11 cellular contexts compared by ENCODE assay signal in genomic region chr21:43939443-43940328, GRCh38.
A peak's percentile ranks its signal among the peaks of the same experiment; 100 is the strongest.
DNase-seq lines count a peak whose midpoint lies in the region; ATAC-seq and TF ChIP-seq lines count a peak whose summit lies in the region.
"Had no signal": no experiment of that assay in that cellular context is flagged by ENCODE, and none has a peak within 500 bp of the region (broad histone marks: within the 10 kb centered on the region; RNA-seq: fewer than 3 reads in every experiment).

No MANE protein-coding gene starts in this region.

- peak overlapping the region; percentile 76 for H3K27ac Mint-ChIP-seq in stimulated activated naive CD8-positive, alpha-beta T cell treated with anti-CD3 and anti-CD28 coated beads, Interleukin-15, Interleukin-2, amounts not matched to agents 100 ng/mL and 50 ng/mL, for 24 hours
- H3K27ac Mint-ChIP-seq in immature natural killer cell, result peak overlapping the region in 2 of 6 donors; percentile 40 to 51

- no peaks in the 10 kb centered on the region for H3K9me2 ChIP-seq in SU-DHL-6 (replicated peaks; ENCODE audit: insufficient read depth, low read length)

- no peaks in the 10 kb centered on the region for H3K9me3 Mint-ChIP-seq in stimulated activated naive CD8-positive, alpha-beta T cell treated with anti-CD3 and anti-CD28 coated beads, Interleukin-15, Interleukin-2, amounts not matched to agents 100 ng/mL and 50 ng/mL, for 24 hours
- no peaks in the 10 kb centered on the region for H3K9me3 Mint-ChIP-seq in immature natural killer cell

- no peaks in the 10 kb centered on the region for H3K27me3 Mint-ChIP-seq in stimulated activated naive CD8-positive, alpha-beta T cell treated with anti-CD3 and anti-CD28 coated beads, Interleukin-15, Interleukin-2, amounts not matched to agents 100 ng/mL and 50 ng/mL, for 24 hours
- H3K27me3 Mint-ChIP-seq in immature natural killer cell (ENCODE audit: low read depth in 3 of 3), result peaks cover 0 to 2% (median 0%) of the 10 kb centered on the region in 3 donors

- peaks cover 13% of the 10 kb centered on the region for H3K4me1 ChIP-seq in body of pancreas
- H3K4me1 ChIP-seq: Caco-2 had no signal

- peak overlapping the region; percentile 66 for H3K4me2 ChIP-seq in SU-DHL-6 (ENCODE audit: low read depth, low read length, poor library complexity, severe bottlenecking)

- no peaks in the 10 kb centered on the region for H3F3A ChIP-seq in SU-DHL-6 (ENCODE audit: insufficient read depth)

- no peak overlapping the region for H3K9ac ChIP-seq in SU-DHL-6 (ENCODE audit: low read length)

- H3K9me3 ChIP-seq in SU-DHL-6 (ENCODE audit: insufficient read depth, low read length) (no peaks in the 10 kb centered on the region), body of pancreas (no peaks in the 10 kb centered on the region)
- H3K9me3 ChIP-seq: Caco-2, spleen had no signal

- no peaks in the 10 kb centered on the region for H4K20me1 ChIP-seq in SU-DHL-6 (ENCODE audit: low read depth, low read length)

- H3K4me3 ChIP-seq in SU-DHL-6 (ENCODE audit: insufficient read depth, low read length, poor library complexity, severe bottlenecking) (no peak overlapping the region), body of pancreas (no peak overlapping the region)

- no peaks in the 10 kb centered on the region for H3K79me2 ChIP-seq in SU-DHL-6 (ENCODE audit: insufficient read depth, low read length)

- H3K4me3 Mint-ChIP-seq in stimulated activated naive CD8-positive, alpha-beta T cell treated with anti-CD3 and anti-CD28 coated beads, Interleukin-15, Interleukin-2, amounts not matched to agents 100 ng/mL and 50 ng/mL, for 24 hours, result peak overlapping the region; percentile 32
- peak overlapping the region in 4 of 5 donors; percentile 90 to 93 (median 92) for H3K4me3 Mint-ChIP-seq in immature natural killer cell

- H3K27me3 ChIP-seq in SU-DHL-6 (ENCODE audit: low read length) (no peaks in the 10 kb centered on the region), body of pancreas (no peaks in the 10 kb centered on the region)
- H3K27me3 ChIP-seq: spleen had no signal

- no peak for TF ChIP-seq CTCF in SU-DHL-6 (IDR thresholded peaks at IDR 0.05; ENCODE audit: insufficient read depth, low read length, poor library complexity, severe bottlenecking)
- TF ChIP-seq CTCF in body of pancreas (IDR thresholded peaks at IDR 0.05), result no peak

- H2AFZ ChIP-seq in SU-DHL-6 (ENCODE audit: low read depth, low read length, severe bottlenecking), result peak overlapping the region; percentile 88

- intact Hi-C loops in body of pancreas (cut with DNase I), result no loop called here

- H3K36me3 ChIP-seq in SU-DHL-6 (ENCODE audit: low read length), result no peaks in the 10 kb centered on the region
- no peaks in the 10 kb centered on the region for H3K36me3 ChIP-seq in body of pancreas (replicated peaks in 1 of 2; ENCODE audit: insufficient read depth in 1 of 2, low read depth in 2 of 2)

- no peak for ATAC-seq in stimulated activated naive CD8-positive, alpha-beta T cell treated with anti-CD3 and anti-CD28 coated beads, Interleukin-15, Interleukin-2, amounts not matched to agents 100 U/mL and 50 U/mL, for 24 hours
- ATAC-seq in GM18870 (IDR thresholded peaks at IDR 0.05; ENCODE audit: unreplicated experiment) (no peak), HG02870 (IDR thresholded peaks at IDR 0.05; ENCODE audit: unreplicated experiment) (no peak), body of pancreas (no peak)

- peaks cover 8% of the 10 kb centered on the region for H3K36me3 Mint-ChIP-seq in stimulated activated naive CD8-positive, alpha-beta T cell treated with anti-CD3 and anti-CD28 coated beads, Interleukin-15, Interleukin-2, amounts not matched to agents 100 ng/mL and 50 ng/mL, for 24 hours (ENCODE audit: low read depth)
- H3K36me3 Mint-ChIP-seq in immature natural killer cell, result no peaks in the 10 kb centered on the region

- WGBS in body of pancreas, 2 donors, result 69 to 80% methylated on average over 17 to 30 of the region's 30 CpGs

- no peak for DNase-seq in stimulated activated naive CD8-positive, alpha-beta T cell treated with anti-CD3 and anti-CD28 coated beads, Interleukin-15, Interleukin-2, amounts not matched to agents 100 U/mL and 50 U/mL, for 24 hours
- DNase-seq in immature natural killer cell (no peak), body of pancreas (no peak), NCI-H774 (lab: John Stamatoyannopoulos, UW) (no peak)
- DNase-seq: NCI-H1436 treated with DMSO at 0.1 percent for 48 hours had no signal

- peaks cover 20% of the 10 kb centered on the region for H3K4me1 Mint-ChIP-seq in stimulated activated naive CD8-positive, alpha-beta T cell treated with anti-CD3 and anti-CD28 coated beads, Interleukin-15, Interleukin-2, amounts not matched to agents 100 ng/mL and 50 ng/mL, for 24 hours (ENCODE audit: low read depth)
- peaks cover 12 to 15% of the 10 kb centered on the region in 2 donors for H3K4me1 Mint-ChIP-seq in immature natural killer cell

- TF ChIP-seq POLR2A in body of pancreas (IDR thresholded peaks at IDR 0.05), result no peak

- H3K27ac ChIP-seq in SU-DHL-6 (ENCODE audit: low read depth, low read length), result no peak overlapping the region
- peak overlapping the region in 1 of 4 donors; percentile 41 for H3K27ac ChIP-seq in body of pancreas
